In genomic region chr3:187746059-187746453, GRCh38 we compare ENCODE assay signal across 8 cellular contexts. TPM values are rescaled to one million over a fixed set of nuclear protein-coding genes. Genes with fewer than 3 reads are reported as not detected.
A peak's percentile ranks its signal among the peaks of the same experiment; 100 is the strongest.
DNase-seq lines count a peak whose midpoint lies in the region; ATAC-seq, FAIRE-seq and TF ChIP-seq lines count a peak whose summit lies in the region.

No MANE protein-coding gene starts in this region.

- DNase-seq in DND-41: no peak
- no peak for DNase-seq in OCI-LY7 (ENCODE audit: low spot score)
- DNase-seq in endothelial cell of umbilical vein (ENCODE audit: low read depth, low spot score): no peak
- DNase-seq in pancreas: no peak
- DNase-seq in NK-92 (lab: John Stamatoyannopoulos, UW; ENCODE audit: unreplicated experiment): no peak
- DNase-seq in NCI-H446 treated with DMSO at 0.1 percent for 48 hours (lab: John Stamatoyannopoulos, UW): no peak
- no peak for DNase-seq in NCI-H2171 (lab: John Stamatoyannopoulos, UW)

- intact Hi-C loops in OCI-LY7 (cut with micrococcal nuclease; ENCODE audit: unreplicated experiment) (loop anchor here (1.0 kb wide), 1 partner anchor 223 kb away; no protein-coding TSS in a partner anchor), endothelial cell of umbilical vein (cut with micrococcal nuclease) (no loop called here), pancreas (cut with DNase I) (loop anchor here in 1 of 3 donors (10.0 kb wide), 2 partner anchors 299 to 549 kb away; no protein-coding TSS in a partner anchor)

- H3K27ac ChIP-seq in DND-41 (ENCODE audit: low read length): peak overlapping the region; percentile 99
- H3K27ac ChIP-seq in OCI-LY7 (ENCODE audit: low read depth, low read length, poor library complexity, severe bottlenecking): peak overlapping the region; percentile 90
- H3K27ac ChIP-seq in endothelial cell of umbilical vein (ENCODE audit: insufficient read depth, low read depth, low read length): peak overlapping the region; percentile 100
- H3K27ac ChIP-seq in pancreas: peak overlapping the region; percentile 99

- peak overlapping the region; percentile 61 for H3K4me2 ChIP-seq in DND-41 (ENCODE audit: insufficient read depth, low read length)
- H3K4me2 ChIP-seq in OCI-LY7 (ENCODE audit: low read length): peak overlapping the region; percentile 93
- peak overlapping the region; percentile 96 for H3K4me2 ChIP-seq in endothelial cell of umbilical vein (ENCODE audit: insufficient read depth, low read length)

- ATAC-seq in DND-41 (ENCODE audit: insufficient read depth, low read depth): no peak
- no peak for ATAC-seq in pancreas
- no peak for ATAC-seq in GM21529 (IDR thresholded peaks at IDR 0.05; ENCODE audit: unreplicated experiment)

- H3K9me2 ChIP-seq in OCI-LY7 (ENCODE audit: insufficient read depth, low read length): no peaks in the 10 kb centered on the region

- H3K9ac ChIP-seq in DND-41 (ENCODE audit: low read depth, low read length) (peak overlapping the region; percentile 99), endothelial cell of umbilical vein (replicated peaks; ENCODE audit: extremely low read depth, insufficient read depth, low read length) (peak overlapping the region; percentile 100)

- TF ChIP-seq CTCF in DND-41 (IDR thresholded peaks at IDR 0.05; ENCODE audit: borderline replicate concordance, extremely low read depth, low read length, poor library complexity, severe bottlenecking) (no peak), OCI-LY7 (conservative IDR thresholded peaks at IDR 0.05; ENCODE audit: low read length) (no peak), endothelial cell of umbilical vein (IDR thresholded peaks at IDR 0.05; ENCODE audit: extremely low read depth in 1 of 2, insufficient read depth in 1 of 2, low read depth in 1 of 2, low read length in 2 of 2) (no peak), pancreas (IDR thresholded peaks at IDR 0.05) (no peak)

- H3K4me1 ChIP-seq in DND-41 (ENCODE audit: insufficient read depth, low read length) (peaks cover 54% of the 10 kb centered on the region), OCI-LY7 (ENCODE audit: insufficient read depth, low read length, poor library complexity, severe bottlenecking) (peaks cover 42% of the 10 kb centered on the region), endothelial cell of umbilical vein (ENCODE audit: control insufficient read depth, extremely low read depth, insufficient read depth, low read length) (peaks cover 17% of the 10 kb centered on the region), pancreas (peaks cover 6 to 31% (median 25%) of the 10 kb centered on the region in 3 donors)

- 3 to 6% methylated on average over 6 of the region's 6 CpGs for WGBS in pancreas, 2 donors

- FAIRE-seq in endothelial cell of umbilical vein (lab: Jason Lieb, UNC) (no peak), pancreas (lab: Jason Lieb, UNC) (no peak)

- H3K79me2 ChIP-seq in DND-41 (ENCODE audit: insufficient read depth, low read length) (peaks cover 62% of the 10 kb centered on the region), OCI-LY7 (ENCODE audit: insufficient read depth, low read depth, low read length) (peaks cover 63% of the 10 kb centered on the region), endothelial cell of umbilical vein (ENCODE audit: control insufficient read depth, insufficient read depth, low read length) (peaks cover 14% of the 10 kb centered on the region)

- TSS peak; percentile 98 for BruUV-seq in OCI-LY7 (replicated peaks; lab: Mats Ljungman, UMichigan)
- BruUV-seq in endothelial cell of umbilical vein (replicated peaks; lab: Mats Ljungman, UMichigan): TSS peak; percentile 90

- H2AFZ ChIP-seq in DND-41 (ENCODE audit: low read depth, low read length) (no peak overlapping the region), OCI-LY7 (ENCODE audit: low read length) (no peak overlapping the region), endothelial cell of umbilical vein (ENCODE audit: low read depth, low read length) (peak overlapping the region; percentile 96)

- H3K36me3 ChIP-seq in DND-41 (ENCODE audit: insufficient read depth, low read length) (no peaks in the 10 kb centered on the region; the same call in 1 of the 2 replicates), OCI-LY7 (ENCODE audit: insufficient read depth, low read length) (peaks cover 39% of the 10 kb centered on the region), endothelial cell of umbilical vein (ENCODE audit: control insufficient read depth in 2 of 2, extremely low read depth in 1 of 2, insufficient read depth in 2 of 2, low read length in 2 of 2) (no peaks in the 10 kb centered on the region), pancreas (no peaks in the 10 kb centered on the region)

- H3K9me3 ChIP-seq in DND-41 (ENCODE audit: insufficient read depth, low read length, severe bottlenecking): no peaks in the 10 kb centered on the region
- no peaks in the 10 kb centered on the region for H3K9me3 ChIP-seq in OCI-LY7 (ENCODE audit: low read length)
- no peaks in the 10 kb centered on the region for H3K9me3 ChIP-seq in endothelial cell of umbilical vein (replicated peaks; ENCODE audit: control insufficient read depth, insufficient read depth, low read length)
- no peaks in the 10 kb centered on the region for H3K9me3 ChIP-seq in pancreas

- TF ChIP-seq POLR2A in endothelial cell of umbilical vein (IDR thresholded peaks at IDR 0.05; ENCODE audit: low read depth, low read length): no peak

- H3K9me1 ChIP-seq in endothelial cell of umbilical vein (replicated peaks; ENCODE audit: control insufficient read depth, extremely low read depth, insufficient read depth, low read length): no peaks in the 10 kb centered on the region

- H4K20me1 ChIP-seq in DND-41 (ENCODE audit: insufficient read depth, low read length): no peaks in the 10 kb centered on the region
- H4K20me1 ChIP-seq in OCI-LY7 (ENCODE audit: insufficient read depth, low read length): no peaks in the 10 kb centered on the region; the same call in 1 of the 2 replicates
- no peaks in the 10 kb centered on the region for H4K20me1 ChIP-seq in endothelial cell of umbilical vein (replicated peaks; ENCODE audit: control insufficient read depth, extremely low read depth, insufficient read depth, low read length)

- H3K4me3 ChIP-seq in DND-41 (ENCODE audit: low read depth in 1 of 2, low read length in 2 of 2) (peak overlapping the region; percentile 62 to 65), OCI-LY7 (ENCODE audit: low read depth, low read length, poor library complexity, severe bottlenecking) (peak overlapping the region; percentile 86), endothelial cell of umbilical vein (replicated peaks in 1 of 3; ENCODE audit: insufficient read depth in 1 of 3, low read depth in 1 of 3, low read length in 3 of 3) (peak overlapping the region; percentile 28 to 85 (median 68)), pancreas (peak overlapping the region; percentile 8 to 80 (median 74))

- POLR2A ChIA-PET in OCI-LY7 (lab: Charles Lee): interaction anchor here (0.6 to 13.4 kb wide), 29 partner anchors 32 to 1209 kb away, joined by 3 to 531 read pairs (median 6); no protein-coding TSS in a partner anchor
- POLR2A ChIA-PET in endothelial cell of umbilical vein (lab: Charles Lee): interaction anchor here (0.6 to 2.0 kb wide), 9 partner anchors 407 to 1208 kb away, joined by 3 to 13 read pairs (median 4); partner anchors contain the start of gene LPP

- CTCF ChIA-PET in OCI-LY7 (lab: Charles Lee; ENCODE audit: unreplicated experiment): interaction anchor here (1.3 kb wide), 1 partner anchor 204 kb away, joined by 3 read pairs; no protein-coding TSS in a partner anchor
- CTCF ChIA-PET in endothelial cell of umbilical vein (lab: Charles Lee): interaction anchor here (0.7 to 9.2 kb wide), 15 partner anchors 261 to 1487 kb away, joined by 3 to 254 read pairs (median 3); no protein-coding TSS in a partner anchor

- H3K27me3 ChIP-seq in DND-41 (ENCODE audit: insufficient read depth, low read length, poor library complexity) (no peaks in the 10 kb centered on the region), endothelial cell of umbilical vein (ENCODE audit: control insufficient read depth in 2 of 2, insufficient read depth in 2 of 2, low read length in 2 of 2) (no peaks in the 10 kb centered on the region), pancreas (no peaks in the 10 kb centered on the region)

- dilution Hi-C loops in endothelial cell of umbilical vein (cut with MboI; ENCODE audit: extremely low pct_ligation_motif_present, low sequenced_read_pairs): loop anchor here (25.0 kb wide), 1 partner anchor 916 kb away; no protein-coding TSS in a partner anchor

TF ChIP-seq in endothelial cell of umbilical vein, 7 proteins besides CTCF, POLR2A, EP300 and RAD21:
- no peak for TF ChIP-seq GATA2 (IDR thresholded peaks at IDR 0.05; ENCODE audit: insufficient read depth, insufficient read length, low read depth, low read length)
- no peak for TF ChIP-seq EZH2 (IDR thresholded peaks at IDR 0.05; ENCODE audit: borderline replicate concordance, low read depth, low read length, severe bottlenecking)
TF ChIP-seq in endothelial cell of umbilical vein: peak in this region for 0.

RNA-seq across cellular contexts. Expression of gene BCL6, which starts 0.8 kb away (rescaled TPM):
- total RNA-seq in OCI-LY7 (2014; rRNA removed; shearing (Covaris generic)): 62.4 and 65.6 TPM in 2 replicates
- 251 and 256 TPM in 2 replicates for total RNA-seq in OCI-LY7 (2022)
- 9.6 and 12.1 TPM in 2 replicates for total RNA-seq in endothelial cell of umbilical vein
- polyA plus RNA-seq in endothelial cell of umbilical vein: 3.8 and 6.9 TPM in 2 replicates
- polyA plus RNA-seq in endothelial cell of umbilical vein (2011; cell fraction: cytosol; rRNA removed): 4.3 and 4.5 TPM in 2 replicates
- 34.1 and 35.0 TPM in 2 replicates for polyA plus RNA-seq in endothelial cell of umbilical vein (2011; cell fraction: nucleus; rRNA removed)
- 20.2 and 33.4 TPM in 2 replicates for polyA plus RNA-seq in endothelial cell of umbilical vein (2012)
- polyA minus RNA-seq in endothelial cell of umbilical vein: 13.7 and 18.2 TPM in 2 replicates
- 4.2 TPM for polyA minus RNA-seq in endothelial cell of umbilical vein (2011; cell fraction: cytosol; rRNA and poly(A)+ RNA removed)
- polyA minus RNA-seq in endothelial cell of umbilical vein (2011; cell fraction: nucleus; rRNA and poly(A)+ RNA removed): 35.8 and 58.8 TPM in 2 replicates
- 10 to 100 TPM; 19.0 to 48.1 (median 30.5) TPM for total RNA-seq in pancreas
- polyA plus RNA-seq in pancreas: 10 to 100 TPM; 27.1 to 40.7 TPM

RNA-seq across cellular contexts. Expression of gene RTP2, which starts 43.7 kb away (rescaled TPM):
- total RNA-seq in OCI-LY7 (2014; rRNA removed; shearing (Covaris generic)): not detected in 2 replicates
- total RNA-seq in OCI-LY7 (2022): not detected in 2 replicates
- not detected in 2 replicates for total RNA-seq in endothelial cell of umbilical vein
- not detected in 2 replicates for polyA plus RNA-seq in endothelial cell of umbilical vein
- not detected in 2 replicates for polyA plus RNA-seq in endothelial cell of umbilical vein (2011; cell fraction: cytosol; rRNA removed)
- not detected in 2 replicates for polyA plus RNA-seq in endothelial cell of umbilical vein (2011; cell fraction: nucleus; rRNA removed)
- not detected in 2 replicates for polyA plus RNA-seq in endothelial cell of umbilical vein (2012)
- polyA minus RNA-seq in endothelial cell of umbilical vein: not detected in 2 replicates
- polyA minus RNA-seq in endothelial cell of umbilical vein (2011; cell fraction: cytosol; rRNA and poly(A)+ RNA removed): not detected
- polyA minus RNA-seq in endothelial cell of umbilical vein (2011; cell fraction: nucleus; rRNA and poly(A)+ RNA removed): not detected in 2 replicates
- total RNA-seq in pancreas: not detected
- polyA plus RNA-seq in pancreas: not detected
